ENCODE assay signal across 1 cellular context in the genomic region with DNA sequence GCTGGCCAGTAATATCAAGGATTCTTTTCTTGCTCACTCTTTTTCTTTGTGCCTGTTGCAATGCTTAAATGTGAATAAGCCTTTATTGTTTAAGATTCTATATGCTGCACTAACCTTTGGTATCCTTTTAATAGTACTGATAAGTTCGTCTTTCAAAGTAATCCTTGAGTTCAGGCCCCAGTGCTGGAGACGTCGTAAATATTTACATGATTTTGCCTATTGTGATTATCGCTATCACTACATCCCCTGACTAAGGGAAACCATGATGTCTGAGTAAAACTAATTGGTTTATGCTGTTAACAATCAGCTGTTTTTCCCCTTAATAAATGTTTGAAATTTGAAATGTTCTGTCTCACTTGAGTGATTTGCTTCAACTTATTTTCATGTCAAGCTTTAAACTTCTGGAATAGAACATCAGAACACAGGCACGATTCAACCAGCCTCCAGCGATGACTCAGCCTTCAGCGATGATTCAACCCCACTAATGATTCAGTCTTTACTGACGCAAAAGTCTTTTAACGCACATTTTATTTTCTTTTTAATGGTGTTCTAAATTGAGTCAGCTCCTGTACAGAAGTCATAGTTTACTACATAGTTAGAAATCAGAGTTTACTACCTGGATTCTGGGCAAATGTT.
A peak's percentile ranks its signal among the peaks of the same experiment; 100 is the strongest.
TF ChIP-seq lines count a peak whose summit lies in the region.

No MANE protein-coding gene starts in this region.

TF ChIP-seq in K562, 482 proteins besides CTCF, POLR2A, EP300 and RAD21 (continued from another document and continues in another):
- TF ChIP-seq IRF9 (tag; IDR thresholded peaks at IDR 0.05) (no peak), PHF8 (IDR thresholded peaks at IDR 0.05; ENCODE audit: borderline replicate concordance, low read length) (no peak), CAMTA2 (CRISPR knock-in tag; conservative IDR thresholded peaks at IDR 0.05) (no peak), MXI1 (IDR thresholded peaks at IDR 0.05; ENCODE audit: low read depth, low read length) (no peak), ARID2 (IDR thresholded peaks at IDR 0.05) (no peak), RERE (CRISPR knock-in tag; IDR thresholded peaks at IDR 0.05; ENCODE audit: borderline replicate concordance) (no peak), STAG1 (CRISPR knock-in tag; IDR thresholded peaks at IDR 0.05; ENCODE audit: borderline replicate concordance) (no peak), TGIF2 (CRISPR knock-in tag; IDR thresholded peaks at IDR 0.05) (no peak), ID3 (CRISPR knock-in tag; IDR thresholded peaks at IDR 0.05) (no peak), ID3 (tag; IDR thresholded peaks at IDR 0.05) (no peak), PTRF (tag; IDR thresholded peaks at IDR 0.05) (no peak), FUS (optimal IDR thresholded peaks at IDR 0.05; ENCODE audit: low read depth, low read length) (no peak), RBM22 (IDR thresholded peaks at IDR 0.05; ENCODE audit: low read depth, low read length, poor library complexity, severe bottlenecking) (no peak), C11orf30 (IDR thresholded peaks at IDR 0.05; ENCODE audit: low read depth) (peak; percentile 88), ZNF224 (CRISPR knock-in tag; IDR thresholded peaks at IDR 0.05) (no peak), EGR1 (conservative IDR thresholded peaks at IDR 0.05) (no peak), ARNT (IDR thresholded peaks at IDR 0.05) (peak in 1 of 2 experiments; percentile 76; a peak in 1 of 4 replicates), NR2C1 (IDR thresholded peaks at IDR 0.05) (no peak), NR2C1 (tag; IDR thresholded peaks at IDR 0.05) (no peak), ZNF778 (CRISPR knock-in tag; IDR thresholded peaks at IDR 0.05) (no peak), MED1 (CRISPR knock-in tag; IDR thresholded peaks at IDR 0.05; ENCODE audit: borderline replicate concordance) (no peak), NR3C1 (CRISPR knock-in tag; IDR thresholded peaks at IDR 0.05) (no peak), ZBTB17 (CRISPR knock-in tag; IDR thresholded peaks at IDR 0.05) (peak; percentile 74; the same call in 1 of the 2 replicates), HNRNPL (IDR thresholded peaks at IDR 0.05; ENCODE audit: low read depth, low read length) (no peak), TAF15 (IDR thresholded peaks at IDR 0.05; ENCODE audit: low read depth, low read length) (no peak), GABPA (tag; conservative IDR thresholded peaks at IDR 0.05; ENCODE audit: low read depth) (no peak), CBX3 (IDR thresholded peaks at IDR 0.05; ENCODE audit: borderline replicate concordance in 1 of 2, low read length in 2 of 2) (no peak), CTCFL (IDR thresholded peaks at IDR 0.05; ENCODE audit: borderline replicate concordance, insufficient read depth, low read depth, low read length, poor library complexity, severe bottlenecking) (no peak), IFI16 (CRISPR knock-in tag; IDR thresholded peaks at IDR 0.05) (no peak), NR2F6 (CRISPR knock-in tag; IDR thresholded peaks at IDR 0.05) (no peak), RBM34 (IDR thresholded peaks at IDR 0.05; ENCODE audit: borderline replicate concordance, insufficient read depth, low read length) (no peak), SMARCC2 (IDR thresholded peaks at IDR 0.05; ENCODE audit: low read depth) (peak; percentile 94), PURB (CRISPR knock-in tag; IDR thresholded peaks at IDR 0.05; ENCODE audit: low read depth) (no peak), GMEB1 (CRISPR knock-in tag; IDR thresholded peaks at IDR 0.05) (no peak), CEBPZ (IDR thresholded peaks at IDR 0.05; ENCODE audit: borderline replicate concordance, low read depth, low read length) (no peak), SMAD3 (CRISPR knock-in tag; conservative IDR thresholded peaks at IDR 0.05) (no peak)
- TF ChIP-seq, protein P1, sequence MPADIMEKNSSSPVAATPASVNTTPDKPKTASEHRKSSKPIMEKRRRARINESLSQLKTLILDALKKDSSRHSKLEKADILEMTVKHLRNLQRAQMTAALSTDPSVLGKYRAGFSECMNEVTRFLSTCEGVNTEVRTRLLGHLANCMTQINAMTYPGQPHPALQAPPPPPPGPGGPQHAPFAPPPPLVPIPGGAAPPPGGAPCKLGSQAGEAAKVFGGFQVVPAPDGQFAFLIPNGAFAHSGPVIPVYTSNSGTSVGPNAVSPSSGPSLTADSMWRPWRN (IDR thresholded peaks at IDR 0.05; ENCODE audit: low read depth), result no peak; the same call in 1 of the 2 replicates
- TF ChIP-seq, protein P2, sequence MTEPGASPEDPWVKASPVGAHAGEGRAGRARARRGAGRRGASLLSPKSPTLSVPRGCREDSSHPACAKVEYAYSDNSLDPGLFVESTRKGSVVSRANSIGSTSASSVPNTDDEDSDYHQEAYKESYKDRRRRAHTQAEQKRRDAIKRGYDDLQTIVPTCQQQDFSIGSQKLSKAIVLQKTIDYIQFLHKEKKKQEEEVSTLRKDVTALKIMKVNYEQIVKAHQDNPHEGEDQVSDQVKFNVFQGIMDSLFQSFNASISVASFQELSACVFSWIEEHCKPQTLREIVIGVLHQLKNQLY (CRISPR knock-in tag; conservative IDR thresholded peaks at IDR 0.05), result no peak
- TF ChIP-seq, protein P3, sequence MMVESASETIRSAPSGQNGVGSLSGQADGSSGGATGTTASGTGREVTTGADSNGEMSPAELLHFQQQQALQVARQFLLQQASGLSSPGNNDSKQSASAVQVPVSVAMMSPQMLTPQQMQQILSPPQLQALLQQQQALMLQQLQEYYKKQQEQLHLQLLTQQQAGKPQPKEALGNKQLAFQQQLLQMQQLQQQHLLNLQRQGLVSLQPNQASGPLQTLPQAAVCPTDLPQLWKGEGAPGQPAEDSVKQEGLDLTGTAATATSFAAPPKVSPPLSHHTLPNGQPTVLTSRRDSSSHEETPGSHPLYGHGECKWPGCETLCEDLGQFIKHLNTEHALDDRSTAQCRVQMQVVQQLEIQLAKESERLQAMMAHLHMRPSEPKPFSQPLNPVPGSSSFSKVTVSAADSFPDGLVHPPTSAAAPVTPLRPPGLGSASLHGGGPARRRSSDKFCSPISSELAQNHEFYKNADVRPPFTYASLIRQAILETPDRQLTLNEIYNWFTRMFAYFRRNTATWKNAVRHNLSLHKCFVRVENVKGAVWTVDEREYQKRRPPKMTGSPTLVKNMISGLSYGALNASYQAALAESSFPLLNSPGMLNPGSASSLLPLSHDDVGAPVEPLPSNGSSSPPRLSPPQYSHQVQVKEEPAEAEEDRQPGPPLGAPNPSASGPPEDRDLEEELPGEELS (CRISPR knock-in tag; IDR thresholded peaks at IDR 0.05; ENCODE audit: borderline replicate concordance), result no peak
- TF ChIP-seq, protein P4, sequence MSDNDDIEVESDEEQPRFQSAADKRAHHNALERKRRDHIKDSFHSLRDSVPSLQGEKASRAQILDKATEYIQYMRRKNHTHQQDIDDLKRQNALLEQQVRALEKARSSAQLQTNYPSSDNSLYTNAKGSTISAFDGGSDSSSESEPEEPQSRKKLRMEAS (CRISPR knock-in tag; IDR thresholded peaks at IDR 0.05), result no peak
